In the genomic region with DNA sequence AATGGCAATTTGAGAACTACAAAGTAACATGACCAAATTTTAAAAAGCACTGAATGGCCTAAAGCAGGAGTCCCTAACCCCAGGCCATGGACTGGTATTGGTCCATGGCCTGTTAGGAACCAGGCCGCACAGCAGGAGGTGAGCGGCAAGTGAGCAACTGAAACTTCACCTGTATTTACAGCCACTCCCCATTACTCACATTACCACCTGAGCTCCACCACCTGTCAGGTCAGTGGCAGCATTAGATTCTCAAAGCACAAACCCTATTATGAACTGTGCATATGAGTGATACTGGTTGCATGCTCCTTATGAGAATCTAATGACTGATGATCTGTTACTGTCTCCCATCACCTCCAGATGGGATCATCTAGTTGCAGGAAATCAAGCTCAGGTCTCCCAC, we compare ENCODE assay signal across 32 cellular contexts.
"Had no signal": no experiment of that assay in that cellular context is flagged by ENCODE, and none has a peak within 500 bp of the region (broad histone marks: within the 10 kb centered on the region; RNA-seq: fewer than 3 reads in every experiment).

No MANE protein-coding gene starts in this region.

- H3K27me3 Mint-ChIP-seq: activated naive CD4-positive, alpha-beta T cell treated with anti-CD3 and anti-CD28 coated beads, Interleukin-2, amount 10 ng/mL, durations not matched to agents 7 days and 5 days; activated naive CD8-positive, alpha-beta T cell treated with anti-CD3 and anti-CD28 coated beads, Interleukin-2, amount 10 ng/mL, durations not matched to agents 7 days and 5 days had no signal

- H3K36me3 ChIP-seq: neural progenitor cell, right atrium auricular region, suprapubic skin, upper lobe of right lung had no signal

- H3K27ac Mint-ChIP-seq: activated naive CD4-positive, alpha-beta T cell treated with anti-CD3 and anti-CD28 coated beads, Interleukin-2, amount 10 ng/mL, durations not matched to agents 7 days and 5 days; activated naive CD8-positive, alpha-beta T cell treated with anti-CD3 and anti-CD28 coated beads, Interleukin-2, amount 10 ng/mL, durations not matched to agents 7 days and 5 days; activated T-helper 1 cell treated with anti-CD3 and anti-CD28 coated beads, Interleukin-12 subunit alpha, Interleukin-12 subunit beta, Interleukin-2, Interleukin-4 antibody, amounts not matched to agents 30 ng/mL and 10 ng/mL and 1 ng/mL, durations not matched to agents 14 hours and 24 hours and 36 hours; brain; neural progenitor cell; T-helper 2 cell treated with Interferon-gamma antibody and Interleukin-4, amounts not matched to agents 5 μg/mL and 100 μg/mL, for 36 hours had no signal

- ATAC-seq: heart left ventricle, natural killer cell, upper lobe of right lung had no signal

- H3K27me3 ChIP-seq: ascending aorta, dorsolateral prefrontal cortex, heart left ventricle, neural progenitor cell, right atrium auricular region, suprapubic skin, tibial artery, upper lobe of right lung had no signal

- H3K4me3 Mint-ChIP-seq: activated naive CD4-positive, alpha-beta T cell treated with anti-CD3 and anti-CD28 coated beads, Interleukin-2, amount 10 ng/mL, durations not matched to agents 7 days and 5 days; activated naive CD8-positive, alpha-beta T cell treated with anti-CD3 and anti-CD28 coated beads, Interleukin-2, amount 10 ng/mL, durations not matched to agents 7 days and 5 days; activated T-helper 1 cell treated with anti-CD3 and anti-CD28 coated beads, Interleukin-12 subunit alpha, Interleukin-12 subunit beta, Interleukin-2, Interleukin-4 antibody, amounts not matched to agents 30 ng/mL and 10 ng/mL and 1 ng/mL, durations not matched to agents 14 hours and 24 hours and 36 hours; brain; immature natural killer cell; natural killer cell; neural progenitor cell; T-helper 2 cell treated with Interferon-gamma antibody and Interleukin-4, amounts not matched to agents 5 μg/mL and 100 μg/mL, for 36 hours had no signal

- H3K36me3 Mint-ChIP-seq: natural killer cell had no signal

- H3K4me3 ChIP-seq: ascending aorta, coronary artery, dorsolateral prefrontal cortex, heart left ventricle, neural progenitor cell, right atrium auricular region, smooth muscle cell, suprapubic skin, tibial artery, upper lobe of right lung had no signal

- FAIRE-seq: kidney had no signal

- H3K9me3 Mint-ChIP-seq: natural killer cell had no signal

- DNase-seq: activated CD4-positive, alpha-beta T cell treated with anti-CD3 and anti-CD28 coated beads for 4 hours; activated CD4-positive, alpha-beta T cell treated with anti-CD3 and anti-CD28 coated beads, Interleukin-2, amount 50 U/mL, for 4 hours; activated CD4-positive, CD25-positive, alpha-beta regulatory T cell; activated effector memory CD4-positive, alpha-beta T cell treated with anti-CD3 and anti-CD28 coated beads, Interleukin-2, amount 50 U/mL, for 16 hours; activated naive CD4-positive, alpha-beta T cell treated with anti-CD3 and anti-CD28 coated beads, Interleukin-2, amount 10 ng/mL, durations not matched to agents 7 days and 5 days; activated naive CD8-positive, alpha-beta T cell treated with anti-CD3 and anti-CD28 coated beads, Interleukin-2, amount 10 ng/mL, durations not matched to agents 7 days and 5 days; activated T-cell treated with anti-CD3 and anti-CD28 coated beads for 4 hours; dorsolateral prefrontal cortex; effector memory CD4-positive, alpha-beta T cell; foreskin fibroblast; heart left ventricle; hypothalamus; immature natural killer cell; kidney; mesenchymal stem cell; natural killer cell; occipital lobe; stimulated activated CD4-positive, alpha-beta T cell treated with anti-CD3 and anti-CD28 coated beads, Interleukin-15, amount 100 ng/mL, for 24 hours; stimulated activated CD4-positive, alpha-beta T cell treated with anti-CD3 and anti-CD28 coated beads, Interleukin-2, amount 100 ng/mL, for 24 hours; stimulated activated naive CD4-positive, alpha-beta T cell; T-helper 1 cell; tibial artery; upper lobe of right lung had no signal
